In genomic region chr12:15168279-15168678, GRCh38 we compare ENCODE assay signal across 22 cellular contexts. TPM values are rescaled to one million over a fixed set of nuclear protein-coding genes. Genes with fewer than 3 reads are reported as not detected.
A peak's percentile ranks its signal among the peaks of the same experiment; 100 is the strongest.
DNase-seq lines count a peak whose midpoint lies in the region; TF ChIP-seq lines count a peak whose summit lies in the region.
"Had no signal": no experiment of that assay in that cellular context is flagged by ENCODE, and none has a peak within 500 bp of the region (broad histone marks: within the 10 kb centered on the region; RNA-seq: fewer than 3 reads in every experiment).

No MANE protein-coding gene starts in this region.

- no peaks in the 10 kb centered on the region for H3K27me3 ChIP-seq in esophagus squamous epithelium
- no peaks in the 10 kb centered on the region for H3K27me3 ChIP-seq in parathyroid adenoma (ENCODE audit: control insufficient read depth, insufficient read depth, low read length)
- no peaks in the 10 kb centered on the region for H3K27me3 ChIP-seq in transverse colon
- no peaks in the 10 kb centered on the region for H3K27me3 ChIP-seq in osteoblast (ENCODE audit: insufficient read depth, low read length)
- H3K27me3 ChIP-seq: BLaER1 had no signal

- DNase-seq in amniotic epithelial cell (ENCODE audit: low read depth) (peak; percentile 74), esophagus squamous epithelium (lab: John Stamatoyannopoulos, UW) (no peak), transverse colon (no peak), nucleus accumbens (lab: John Stamatoyannopoulos, UW) (no peak), osteoblast (ENCODE audit: insufficient read length, low spot score, missing footprints) (no peak), GF-D8 (lab: John Stamatoyannopoulos, UW) (no peak)
- DNase-seq: Calu3; CD4-positive, alpha-beta memory T cell; DMS53; EL; KBM-7; MV-4-11; NCI-H1694 treated with DMSO at 0.1 percent for 48 hours; NCI-H226; NCI-H524; NCI-H82; OCI-M1; SHP77 treated with DMSO at 0.1 percent for 48 hours had no signal

- WGBS in esophagus squamous epithelium, 2 donors, result 52 to 70% methylated on average over 4 of the region's 4 CpGs
- 62 to 100% methylated on average over 1 to 4 of the region's 4 CpGs for WGBS in transverse colon (ENCODE audit: low coverage in 1 of 2), 2 donors

- intact Hi-C loops in esophagus squamous epithelium (cut with DNase I), result no loop called here
- intact Hi-C loops in transverse colon (cut with DNase I; ENCODE audit: low total_unique reads), result no loop called here

- H2AFZ ChIP-seq in parathyroid adenoma (peak overlapping the region; percentile 33), osteoblast (ENCODE audit: low read length) (no peak overlapping the region)

- H3K4me2 ChIP-seq in parathyroid adenoma (ENCODE audit: low read length), result no peak overlapping the region
- H3K4me2 ChIP-seq in osteoblast (ENCODE audit: insufficient read depth, low read length), result no peak overlapping the region
- H3K4me2 ChIP-seq: BLaER1 had no signal

- H3K27ac ChIP-seq in esophagus squamous epithelium (peak overlapping the region in 3 of 4 donors; percentile 3 to 18 (median 14)), parathyroid adenoma (peak overlapping the region; percentile 33), transverse colon (peak overlapping the region; percentile 24 to 70 (median 48)), osteoblast (ENCODE audit: low read depth, low read length) (no peak overlapping the region)
- H3K27ac ChIP-seq: BLaER1 had no signal

- TF ChIP-seq CTCF in esophagus squamous epithelium (IDR thresholded peaks at IDR 0.05) (no peak), parathyroid adenoma (IDR thresholded peaks at IDR 0.05) (no peak), transverse colon (IDR thresholded peaks at IDR 0.05) (no peak), osteoblast (IDR thresholded peaks at IDR 0.05; ENCODE audit: extremely low read depth, low read depth, low read length) (no peak)

- H4K20me1 ChIP-seq in osteoblast (ENCODE audit: insufficient read depth, low read length), result no peaks in the 10 kb centered on the region
- H4K20me1 ChIP-seq: BLaER1 had no signal

- H3K36me3 ChIP-seq in esophagus squamous epithelium (no peaks in the 10 kb centered on the region), parathyroid adenoma (ENCODE audit: control insufficient read depth, insufficient read depth, low read length) (no peaks in the 10 kb centered on the region), transverse colon (no peaks in the 10 kb centered on the region), osteoblast (ENCODE audit: insufficient read depth, low read length) (no peaks in the 10 kb centered on the region)
- H3K36me3 ChIP-seq: BLaER1 had no signal

- no peak overlapping the region for H3K4me3 ChIP-seq in esophagus squamous epithelium
- no peak overlapping the region for H3K4me3 ChIP-seq in parathyroid adenoma (ENCODE audit: low read depth, low read length)
- H3K4me3 ChIP-seq in transverse colon, result no peak overlapping the region
- no peak overlapping the region for H3K4me3 ChIP-seq in osteoblast (ENCODE audit: insufficient read depth, low read length)
- H3K4me3 ChIP-seq: A549, BLaER1 had no signal

- H3K79me2 ChIP-seq in parathyroid adenoma (no peaks in the 10 kb centered on the region), osteoblast (ENCODE audit: insufficient read depth, low read length) (no peaks in the 10 kb centered on the region)

- H3K9me3 ChIP-seq in esophagus squamous epithelium, result no peaks in the 10 kb centered on the region
- H3K9me3 ChIP-seq in parathyroid adenoma (ENCODE audit: control insufficient read depth, low read length), result no peaks in the 10 kb centered on the region
- H3K9me3 ChIP-seq in transverse colon, result no peaks in the 10 kb centered on the region
- H3K9me3 ChIP-seq in osteoblast (ENCODE audit: low read depth, low read length), result no peaks in the 10 kb centered on the region

- peaks cover 0 to 35% (median 16%) of the 10 kb centered on the region in 3 donors for H3K4me1 ChIP-seq in esophagus squamous epithelium
- H3K4me1 ChIP-seq in parathyroid adenoma, result peaks cover 27% of the 10 kb centered on the region
- H3K4me1 ChIP-seq in transverse colon, result peaks cover 0 to 40% (median 6%) of the 10 kb centered on the region in 4 donors
- no peaks in the 10 kb centered on the region for H3K4me1 ChIP-seq in osteoblast (ENCODE audit: insufficient read depth, low read length)

- in situ Hi-C loops in transverse colon (cut with MboI; ENCODE audit: low pct_ligation_motif_present in 1 of 4, low pct_unique_long_range_greater_than_20kb in 1 of 4, low sequenced_read_pairs in 3 of 4), result no loop called here

- no peak for TF ChIP-seq POLR2A in esophagus squamous epithelium (IDR thresholded peaks at IDR 0.05)
- no peak for TF ChIP-seq POLR2A in transverse colon (IDR thresholded peaks at IDR 0.05)

- H3K9ac ChIP-seq in parathyroid adenoma, result no peak overlapping the region
- H3K9ac ChIP-seq: BLaER1 had no signal

- TF ChIP-seq EP300 in transverse colon (IDR thresholded peaks at IDR 0.05; ENCODE audit: low read depth), result no peak

RNA-seq across cellular contexts. Expression of gene RERG, which starts 52.9 kb away (rescaled TPM):
- total RNA-seq in esophagus squamous epithelium (10 to 100 TPM in 2 of 4 donors, 1 to 10 TPM in 2; 1.4 to 15.1 (median 7.0) TPM), transverse colon (10 to 100 TPM in 2 of 4 donors, 1 to 10 TPM in 2; 3.6 to 12.6 (median 8.6) TPM), osteoblast (0.29 TPM in 1 of 2 replicates, not detected in the other)
- total RNA-seq: CD4-positive, alpha-beta memory T cell; HepG2 had no signal
